Comparison of ENCODE assay signal across 31 cellular contexts in the genomic region with DNA sequence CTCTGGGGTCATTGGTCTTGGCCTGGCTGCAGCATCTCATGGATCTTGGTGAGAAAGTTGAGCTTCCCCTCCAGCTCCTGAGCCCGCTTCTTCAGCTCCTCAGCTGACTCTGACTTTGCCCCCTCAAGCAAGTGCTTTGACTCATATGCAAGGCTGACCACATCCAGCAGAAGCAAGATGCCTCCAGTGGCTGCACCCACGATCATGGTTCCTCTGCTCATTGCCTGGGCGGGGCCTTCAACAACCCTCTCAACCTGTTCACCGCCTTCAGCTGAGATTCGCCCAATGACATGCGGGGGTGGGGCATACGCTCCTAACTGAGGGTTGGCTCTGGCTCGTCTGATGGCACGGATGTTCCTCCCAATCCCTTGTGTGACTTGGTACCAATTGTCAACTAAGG. TPM values are rescaled to one million over a fixed set of nuclear protein-coding genes. Genes with fewer than 3 reads are reported as not detected.
DNase-seq lines count a peak whose midpoint lies in the region; ATAC-seq and TF ChIP-seq lines count a peak whose summit lies in the region.
"Had no signal": no experiment of that assay in that cellular context is flagged by ENCODE, and none has a peak within 500 bp of the region (broad histone marks: within the 10 kb centered on the region; RNA-seq: fewer than 3 reads in every experiment).

No MANE protein-coding gene starts in this region.

- no peak overlapping the region for H3K4me3 ChIP-seq in tibial artery
- H3K4me3 ChIP-seq: cardiac muscle cell, esophagus squamous epithelium, gastrocnemius medialis, left lung, SK-N-MC, smooth muscle cell had no signal

- H3K27ac ChIP-seq in tibial artery = no peak overlapping the region
- H3K27ac ChIP-seq: cardiac muscle cell, esophagus squamous epithelium, KMS-11, left lung, SK-N-MC had no signal

- no peaks in the 10 kb centered on the region for H3K4me1 ChIP-seq in tibial artery
- H3K4me1 ChIP-seq: BE2C, esophagus squamous epithelium, left lung had no signal

- peak; percentile 64 for DNase-seq in activated CD8-positive, alpha-beta memory T cell treated with anti-CD3 and anti-CD28 coated beads, Interleukin-2, amount 10 ng/mL, durations not matched to agents 7 days and 5 days
- DNase-seq in activated CD8-positive, alpha-beta memory T cell treated with anti-CD3 and anti-CD28 coated beads, Interleukin-2, amount 50 U/mL, for 48 hours = no peak
- DNase-seq in T-helper 17 cell (no peak), foreskin melanocyte (peak; percentile 52), ureter (ENCODE audit: low spot score) (peak; percentile 37), tibial artery (no peak)
- DNase-seq: activated CD4-positive, alpha-beta T cell treated with anti-CD3 and anti-CD28 coated beads, Interleukin-2, amount 50 U/mL, for 4 hours; activated naive CD4-positive, alpha-beta T cell treated with anti-CD3 and anti-CD28 coated beads for 36 hours; activated T-cell treated with anti-CD3 and anti-CD28 coated beads, Interleukin-2, amount 50 U/mL, for 4 hours; anterior cingulate cortex; BE2C; endodermal cell; esophagus squamous epithelium; hypothalamus; left lung; naive B cell; NCI-H187; NCI-H2171 treated with DMSO at 0.1 percent for 48 hours; NCI-H526; stimulated activated CD4-positive, alpha-beta T cell treated with anti-CD3 and anti-CD28 coated beads, Interleukin-4, amount 100 ng/mL, for 24 hours had no signal

- H3K27me3 ChIP-seq in tibial artery = no peaks in the 10 kb centered on the region
- H3K27me3 ChIP-seq: BE2C, cardiac muscle cell, esophagus squamous epithelium, gastrocnemius medialis, left lung had no signal

- H3K9me3 ChIP-seq in T-helper 17 cell (ENCODE audit: control insufficient read depth, low read length, poor library complexity, severe bottlenecking) (no peaks in the 10 kb centered on the region), tibial artery (no peaks in the 10 kb centered on the region)
- H3K9me3 ChIP-seq: BE2C, esophagus squamous epithelium, gastrocnemius medialis, left lung had no signal

- no peaks in the 10 kb centered on the region for H3K9me3 Mint-ChIP-seq in activated CD8-positive, alpha-beta memory T cell treated with anti-CD3 and anti-CD28 coated beads, Interleukin-2, amount 10 ng/mL, durations not matched to agents 7 days and 5 days (ENCODE audit: low read depth)
- H3K9me3 Mint-ChIP-seq: activated naive CD4-positive, alpha-beta T cell treated with anti-CD3 and anti-CD28 coated beads for 36 hours; activated T-cell treated with anti-CD3 and anti-CD28 coated beads, Interleukin-2, amount 50 U/mL, for 4 hours; endodermal cell; naive B cell; stimulated activated naive CD8-positive, alpha-beta T cell treated with anti-CD3 and anti-CD28 coated beads, Interleukin-15, Interleukin-2, amounts not matched to agents 100 ng/mL and 50 ng/mL, for 24 hours; type B pancreatic cell had no signal

- no peak overlapping the region for H3K4me3 Mint-ChIP-seq in activated CD8-positive, alpha-beta memory T cell treated with anti-CD3 and anti-CD28 coated beads, Interleukin-2, amount 10 ng/mL, durations not matched to agents 7 days and 5 days
- no peak overlapping the region for H3K4me3 Mint-ChIP-seq in T-helper 17 cell
- H3K4me3 Mint-ChIP-seq: activated naive CD4-positive, alpha-beta T cell treated with anti-CD3 and anti-CD28 coated beads for 36 hours; activated T-cell treated with anti-CD3 and anti-CD28 coated beads, Interleukin-2, amount 50 U/mL, for 4 hours; endodermal cell; naive B cell; stimulated activated naive CD8-positive, alpha-beta T cell treated with anti-CD3 and anti-CD28 coated beads, Interleukin-15, Interleukin-2, amounts not matched to agents 100 ng/mL and 50 ng/mL, for 24 hours; type B pancreatic cell had no signal

- peaks cover 42% of the 10 kb centered on the region for H3K36me3 Mint-ChIP-seq in activated CD8-positive, alpha-beta memory T cell treated with anti-CD3 and anti-CD28 coated beads, Interleukin-2, amount 10 ng/mL, durations not matched to agents 7 days and 5 days
- H3K36me3 Mint-ChIP-seq in T-helper 17 cell (ENCODE audit: low read depth) = peaks cover 4% of the 10 kb centered on the region

- intact Hi-C loops in tibial artery (cut with DNase I; ENCODE audit: low total_unique reads) = no loop called here

- H3K27ac Mint-ChIP-seq in activated CD8-positive, alpha-beta memory T cell treated with anti-CD3 and anti-CD28 coated beads, Interleukin-2, amount 10 ng/mL, durations not matched to agents 7 days and 5 days = no peak overlapping the region
- H3K27ac Mint-ChIP-seq in T-helper 17 cell = peak overlapping the region; percentile 51
- H3K27ac Mint-ChIP-seq: activated naive CD4-positive, alpha-beta T cell treated with anti-CD3 and anti-CD28 coated beads for 36 hours; endodermal cell; naive B cell; stimulated activated naive CD8-positive, alpha-beta T cell treated with anti-CD3 and anti-CD28 coated beads, Interleukin-15, Interleukin-2, amounts not matched to agents 100 ng/mL and 50 ng/mL, for 24 hours; type B pancreatic cell had no signal

- peaks cover 35 to 69% (median 50%) of the 10 kb centered on the region in 3 donors for H3K36me3 ChIP-seq in tibial artery
- H3K36me3 ChIP-seq: BE2C, cardiac muscle cell had no signal

- CTCF ChIA-PET in activated CD8-positive, alpha-beta memory T cell treated with anti-CD3 and anti-CD28 coated beads, Interleukin-2, amount 10 ng/mL, durations not matched to agents 7 days and 5 days (lab: Charles Lee) = interaction anchor here (0.7 to 3.2 kb wide), 7 partner anchors 11 to 243 kb away, joined by 3 to 19 read pairs (median 4); a partner anchor contains a TSS

- ATAC-seq in activated CD8-positive, alpha-beta memory T cell treated with anti-CD3 and anti-CD28 coated beads, Interleukin-2, amount 10 ng/mL, durations not matched to agents 7 days and 5 days = peak; percentile 65
- ATAC-seq in T-helper 17 cell = no peak
- no peak for ATAC-seq in HG03097 (IDR thresholded peaks at IDR 0.05; ENCODE audit: low FRiP score, unreplicated experiment)
- no peak for ATAC-seq in HG02973 (IDR thresholded peaks at IDR 0.05; ENCODE audit: unreplicated experiment)
- ATAC-seq: left lung had no signal

- peaks cover 20% of the 10 kb centered on the region for H3K4me1 Mint-ChIP-seq in activated CD8-positive, alpha-beta memory T cell treated with anti-CD3 and anti-CD28 coated beads, Interleukin-2, amount 10 ng/mL, durations not matched to agents 7 days and 5 days
- H3K4me1 Mint-ChIP-seq in T-helper 17 cell = peaks cover 5% of the 10 kb centered on the region

- H3K27me3 Mint-ChIP-seq in activated CD8-positive, alpha-beta memory T cell treated with anti-CD3 and anti-CD28 coated beads, Interleukin-2, amount 10 ng/mL, durations not matched to agents 7 days and 5 days = no peaks in the 10 kb centered on the region
- no peaks in the 10 kb centered on the region for H3K27me3 Mint-ChIP-seq in T-helper 17 cell
- H3K27me3 Mint-ChIP-seq: naive B cell; stimulated activated naive CD8-positive, alpha-beta T cell treated with anti-CD3 and anti-CD28 coated beads, Interleukin-15, Interleukin-2, amounts not matched to agents 100 ng/mL and 50 ng/mL, for 24 hours; type B pancreatic cell had no signal

- TF ChIP-seq CTCF in tibial artery (IDR thresholded peaks at IDR 0.05) = no peak

RNA-seq across cellular contexts. Expression of a gene that starts 11.9 kb away (rescaled TPM):
- 10 to 100 TPM; 82.6 to 86.4 TPM for total RNA-seq in activated CD8-positive, alpha-beta memory T cell treated with anti-CD3 and anti-CD28 coated beads, Interleukin-2, amount 10 ng/mL, durations not matched to agents 7 days and 5 days
- total RNA-seq in T-helper 17 cell = 10 to 100 TPM; 36.9 to 42.9 TPM
- 52.7 TPM for total RNA-seq in ureter

RNA-seq across cellular contexts. Expression of a gene that starts 25.5 kb away (rescaled TPM):
- 10 to 100 TPM; 55.6 to 61.6 TPM for total RNA-seq in activated CD8-positive, alpha-beta memory T cell treated with anti-CD3 and anti-CD28 coated beads, Interleukin-2, amount 10 ng/mL, durations not matched to agents 7 days and 5 days
- 10 to 100 TPM; 12.5 to 15.0 TPM for total RNA-seq in T-helper 17 cell
- total RNA-seq in ureter = 115 TPM
- total RNA-seq: cardiac muscle cell, H1, smooth muscle cell had no signal

RNA-seq across cellular contexts. Expression of a gene that starts 25.8 kb away (rescaled TPM):
- total RNA-seq in activated CD8-positive, alpha-beta memory T cell treated with anti-CD3 and anti-CD28 coated beads, Interleukin-2, amount 10 ng/mL, durations not matched to agents 7 days and 5 days = 10 to 100 TPM; 17.0 to 22.6 TPM
- under 1 TPM in 1 of 2 donors, not detected in 1; 0.22 TPM for total RNA-seq in T-helper 17 cell
- 34.4 TPM for total RNA-seq in ureter
- total RNA-seq: endodermal cell, H1, HT-29 had no signal

Comparison
In these comparisons a context has a peak if more than half of its experiments do, and no peak if none do; other contexts are left out.
1. DNase-seq: peak in activated CD8-positive, alpha-beta memory T cell treated with anti-CD3 and anti-CD28 coated beads, Interleukin-2, amount 10 ng/mL, durations not matched to agents 7 days and 5 days (single experiment), foreskin melanocyte (single experiment) and ureter (single experiment); none in activated CD8-positive, alpha-beta memory T cell treated with anti-CD3 and anti-CD28 coated beads, Interleukin-2, amount 50 U/mL, for 48 hours (single experiment), T-helper 17 cell (0 of 3) and tibial artery (0 of 2).
2. RNA of a gene that starts 25.8 kb away (total RNA-seq): 34.4 TPM in ureter (single experiment) and 17.0 to 22.6 TPM in activated CD8-positive, alpha-beta memory T cell treated with anti-CD3 and anti-CD28 coated beads, Interleukin-2, amount 10 ng/mL, durations not matched to agents 7 days and 5 days; 0.22 TPM in T-helper 17 cell; every median in the first group is over 10 times any median in the second.